In genomic region chr11:13332124-13332523, GRCh38 we compare ENCODE assay signal across 1 cellular context.
TF ChIP-seq lines count a peak whose summit lies in the region.

No MANE protein-coding gene starts in this region.

TF ChIP-seq in A549, 52 proteins besides CTCF, POLR2A, EP300 and RAD21 (continued from another document):
- TF ChIP-seq ELK1 (IDR thresholded peaks at IDR 0.05; ENCODE audit: low read depth, low read length) (no peak), CHD2 (IDR thresholded peaks at IDR 0.05; ENCODE audit: low read length, partially characterized antibody) (no peak), MAZ (IDR thresholded peaks at IDR 0.05; ENCODE audit: borderline replicate concordance, low read depth, low read length) (no peak), NR3C1 (IDR thresholded peaks at IDR 0.05) (no peak), ATOH8 (CRISPR knock-in tag; IDR thresholded peaks at IDR 0.05; ENCODE audit: low read depth) (no peak), TP53 (CRISPR knock-in tag; IDR thresholded peaks at IDR 0.05) (no peak), KDM5A (IDR thresholded peaks at IDR 0.05) (no peak), JUN (IDR thresholded peaks at IDR 0.05) (no peak), TFCP2L1 (CRISPR knock-in tag; IDR thresholded peaks at IDR 0.05) (no peak), MAFK (IDR thresholded peaks at IDR 0.05; ENCODE audit: partially characterized antibody) (no peak), RARB (CRISPR knock-in tag; IDR thresholded peaks at IDR 0.05) (no peak), HMGXB4 (CRISPR knock-in tag; IDR thresholded peaks at IDR 0.05; ENCODE audit: borderline replicate concordance) (no peak), HOXB5 (CRISPR knock-in tag; IDR thresholded peaks at IDR 0.05) (no peak), NPAS2 (CRISPR knock-in tag; IDR thresholded peaks at IDR 0.05; ENCODE audit: borderline replicate concordance) (no peak), KDM1A (IDR thresholded peaks at IDR 0.05; ENCODE audit: low read depth) (no peak), HDAC2 (IDR thresholded peaks at IDR 0.05) (no peak), RNF2 (IDR thresholded peaks at IDR 0.05; ENCODE audit: borderline replicate concordance, low read depth) (no peak), ESRRA (IDR thresholded peaks at IDR 0.05; ENCODE audit: borderline replicate concordance, low read length) (no peak)
TF ChIP-seq in A549: peak in this region for 0.
